18 cellular contexts compared by ENCODE assay signal in the genomic region with DNA sequence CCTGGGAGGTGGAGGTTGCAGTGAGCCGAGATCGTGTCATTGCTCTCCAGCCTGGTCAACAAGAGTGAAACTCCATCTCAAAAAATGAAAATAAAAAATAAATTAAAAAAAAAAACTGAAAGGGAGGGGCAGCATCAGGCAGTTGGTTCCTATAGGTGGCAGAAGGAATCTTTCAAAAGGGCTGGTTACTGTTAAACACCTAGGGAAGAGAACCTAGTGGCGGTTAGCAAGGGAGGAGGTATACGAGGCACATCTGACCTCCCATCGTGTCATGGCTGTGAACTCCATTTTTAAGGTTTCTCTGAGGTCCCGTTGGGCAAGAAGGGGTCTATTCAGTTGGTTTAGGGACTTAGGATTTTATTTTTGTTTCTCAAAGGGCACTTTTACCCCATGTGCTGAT.
"Had no signal": no experiment of that assay in that cellular context is flagged by ENCODE, and none has a peak within 500 bp of the region (broad histone marks: within the 10 kb centered on the region; RNA-seq: fewer than 3 reads in every experiment).

No MANE protein-coding gene starts in this region.

- H3K4me1 Mint-ChIP-seq: naive B cell had no signal

- H3K4me1 ChIP-seq: thyroid gland had no signal

- H3K9me3 Mint-ChIP-seq: activated naive CD4-positive, alpha-beta T cell treated with anti-CD3 and anti-CD28 coated beads for 36 hours; activated T-cell treated with anti-CD3 and anti-CD28 coated beads, Interleukin-2, amount 50 U/mL, for 4 hours; memory B cell; naive B cell had no signal

- H3K27me3 Mint-ChIP-seq: progenitor cell of endocrine pancreas had no signal

- H3K9ac ChIP-seq: neural progenitor cell had no signal

- H3K4me2 ChIP-seq: neural progenitor cell had no signal

- H3K27ac ChIP-seq: coronary artery, esophagus muscularis mucosa, neural progenitor cell, thyroid gland had no signal

- H3K36me3 Mint-ChIP-seq: brain, memory B cell, naive B cell, neural progenitor cell had no signal

- DNase-seq: activated CD4-positive, alpha-beta T cell treated with anti-CD3 and anti-CD28 coated beads, Interleukin-2, amount 50 U/mL, for 1 hour; activated CD8-positive, alpha-beta memory T cell treated with anti-CD3 and anti-CD28 coated beads, Interleukin-2, amount 50 U/mL, for 4 hours; activated naive CD4-positive, alpha-beta T cell treated with anti-CD3 and anti-CD28 coated beads for 36 hours; activated T-cell treated with anti-CD3 and anti-CD28 coated beads, Interleukin-2, amount 50 U/mL, for 4 hours; central memory CD4-positive, alpha-beta T cell; mucosa of descending colon; naive B cell; stimulated activated CD4-positive, alpha-beta T cell treated with anti-CD3 and anti-CD28 coated beads, Interleukin-12 subunit alpha, Interleukin-12 subunit beta, amount 100 ng/mL, for 4 hours; stimulated activated CD4-positive, alpha-beta T cell treated with anti-CD3 and anti-CD28 coated beads, Interleukin-2, amount 100 ng/mL, for 24 hours; stimulated activated naive CD4-positive, alpha-beta T cell treated with Interleukin-2 at 50 U/mL for 16 hours; T1000; thyroid gland had no signal

- H3K4me3 Mint-ChIP-seq: activated naive CD4-positive, alpha-beta T cell treated with anti-CD3 and anti-CD28 coated beads for 36 hours; activated T-cell treated with anti-CD3 and anti-CD28 coated beads, Interleukin-2, amount 50 U/mL, for 4 hours; brain; memory B cell; naive B cell; neural progenitor cell had no signal

- H3K27ac Mint-ChIP-seq: activated naive CD4-positive, alpha-beta T cell treated with anti-CD3 and anti-CD28 coated beads for 36 hours; memory B cell; naive B cell had no signal

- H3K27me3 ChIP-seq: esophagus muscularis mucosa, neural progenitor cell, thyroid gland had no signal

- H3K36me3 ChIP-seq: esophagus muscularis mucosa, neural progenitor cell, thyroid gland had no signal

- H2AFZ ChIP-seq: neural progenitor cell had no signal

- H3K9me3 ChIP-seq: esophagus muscularis mucosa, mucosa of descending colon, thyroid gland had no signal

- H3K4me3 ChIP-seq: coronary artery, esophagus muscularis mucosa, mucosa of descending colon, neural progenitor cell, thyroid gland had no signal
